Comparison of ENCODE assay signal across 6 cellular contexts in genomic region chr6:32189082-32189741, GRCh38. TPM values are rescaled to one million over a fixed set of nuclear protein-coding genes. Genes with fewer than 3 reads are reported as not detected.
DNase-seq lines count a peak whose midpoint lies in the region; ATAC-seq and TF ChIP-seq lines count a peak whose summit lies in the region.

No MANE protein-coding gene starts in this region.

- peak overlapping the region; percentile 98 for H3K4me3 Mint-ChIP-seq in activated naive CD8-positive, alpha-beta T cell treated with anti-CD3 and anti-CD28 coated beads, Interleukin-2, amount 10 ng/mL, durations not matched to agents 7 days and 5 days
- H3K4me3 Mint-ChIP-seq in mesothelial cell of epicardium, result peak overlapping the region; percentile 86

- TF ChIP-seq CTCF in DND-41 (IDR thresholded peaks at IDR 0.05; ENCODE audit: borderline replicate concordance, extremely low read depth, low read length, poor library complexity, severe bottlenecking) (no peak), mesothelial cell of epicardium (IDR thresholded peaks at IDR 0.05; ENCODE audit: unreplicated experiment) (no peak)

- H3K36me3 Mint-ChIP-seq in activated naive CD8-positive, alpha-beta T cell treated with anti-CD3 and anti-CD28 coated beads, Interleukin-2, amount 10 ng/mL, durations not matched to agents 7 days and 5 days, result peaks cover 50% of the 10 kb centered on the region
- H3K36me3 Mint-ChIP-seq in mesothelial cell of epicardium, result peaks cover 17% of the 10 kb centered on the region

- H3K4me2 ChIP-seq in DND-41 (ENCODE audit: insufficient read depth, low read length), result peak overlapping the region; percentile 93

- peak overlapping the region; percentile 78 for H3K9ac ChIP-seq in DND-41 (ENCODE audit: low read depth, low read length)

- H3K79me2 ChIP-seq in DND-41 (ENCODE audit: insufficient read depth, low read length), result peaks cover 67% of the 10 kb centered on the region

- H3K4me1 ChIP-seq in DND-41 (ENCODE audit: insufficient read depth, low read length), result peaks cover 70% of the 10 kb centered on the region

- H3K27ac ChIP-seq in DND-41 (ENCODE audit: low read length), result peak overlapping the region; percentile 79

- ATAC-seq in DND-41 (ENCODE audit: insufficient read depth, low read depth) (no peak), HG03432 (IDR thresholded peaks at IDR 0.05; ENCODE audit: unreplicated experiment) (no peak)
- ATAC-seq in activated naive CD8-positive, alpha-beta T cell treated with anti-CD3 and anti-CD28 coated beads, Interleukin-2, amount 10 ng/mL, durations not matched to agents 7 days and 5 days (ENCODE audit: low read depth), result no peak

- peak overlapping the region; percentile 6; the same call in 1 of the 2 replicates for H2AFZ ChIP-seq in DND-41 (ENCODE audit: low read depth, low read length)

- POLR2A ChIA-PET in activated naive CD8-positive, alpha-beta T cell treated with anti-CD3 and anti-CD28 coated beads, Interleukin-2, amount 10 ng/mL, durations not matched to agents 7 days and 5 days (lab: Charles Lee), result interaction anchor here (0.8 to 5.7 kb wide), 4 partner anchors 8 to 656 kb away, joined by 3 to 61 read pairs (median 4); no protein-coding TSS in a partner anchor

- peaks cover 38% of the 10 kb centered on the region for H3K4me1 Mint-ChIP-seq in activated naive CD8-positive, alpha-beta T cell treated with anti-CD3 and anti-CD28 coated beads, Interleukin-2, amount 10 ng/mL, durations not matched to agents 7 days and 5 days
- H3K4me1 Mint-ChIP-seq in mesothelial cell of epicardium, result peaks cover 70% of the 10 kb centered on the region

- H3K4me3 ChIP-seq in DND-41 (ENCODE audit: low read depth in 1 of 2, low read length in 2 of 2), result peak overlapping the region; percentile 70 to 86; a peak in 3 of 4 replicates

- DNase-seq in DND-41, result no peak
- DNase-seq in activated naive CD8-positive, alpha-beta T cell treated with anti-CD3 and anti-CD28 coated beads, Interleukin-2, amount 10 ng/mL, durations not matched to agents 7 days and 5 days, result no peak
- DNase-seq in mesothelial cell of epicardium (ENCODE audit: low spot score in 2 of 2, unreplicated experiment in 2 of 2), result no peak
- DNase-seq in DMS79 treated with DMSO at 0.1 percent for 48 hours (lab: John Stamatoyannopoulos, UW), result no peak
- DNase-seq in NCI-H748 treated with DMSO at 0.1 percent for 48 hours (lab: John Stamatoyannopoulos, UW), result no peak

- no peaks in the 10 kb centered on the region for H4K20me1 ChIP-seq in DND-41 (ENCODE audit: insufficient read depth, low read length)

- H3K9me3 ChIP-seq in DND-41 (ENCODE audit: insufficient read depth, low read length, severe bottlenecking), result no peaks in the 10 kb centered on the region

- H3K27me3 Mint-ChIP-seq in activated naive CD8-positive, alpha-beta T cell treated with anti-CD3 and anti-CD28 coated beads, Interleukin-2, amount 10 ng/mL, durations not matched to agents 7 days and 5 days, result no peaks in the 10 kb centered on the region
- no peaks in the 10 kb centered on the region for H3K27me3 Mint-ChIP-seq in mesothelial cell of epicardium (ENCODE audit: low read depth)

- H3K36me3 ChIP-seq in DND-41 (ENCODE audit: insufficient read depth, low read length), result peaks cover 42% of the 10 kb centered on the region

- H3K27ac Mint-ChIP-seq in activated naive CD8-positive, alpha-beta T cell treated with anti-CD3 and anti-CD28 coated beads, Interleukin-2, amount 10 ng/mL, durations not matched to agents 7 days and 5 days, result peak overlapping the region; percentile 97
- peak overlapping the region; percentile 97 for H3K27ac Mint-ChIP-seq in mesothelial cell of epicardium

- H3K9me3 Mint-ChIP-seq in activated naive CD8-positive, alpha-beta T cell treated with anti-CD3 and anti-CD28 coated beads, Interleukin-2, amount 10 ng/mL, durations not matched to agents 7 days and 5 days, result no peaks in the 10 kb centered on the region
- H3K9me3 Mint-ChIP-seq in mesothelial cell of epicardium, result no peaks in the 10 kb centered on the region

- H3K27me3 ChIP-seq in DND-41 (ENCODE audit: insufficient read depth, low read length, poor library complexity), result no peaks in the 10 kb centered on the region

RNA-seq across cellular contexts. Expression of gene PBX2, which starts 0.8 kb away (rescaled TPM):
- total RNA-seq in activated naive CD8-positive, alpha-beta T cell treated with anti-CD3 and anti-CD28 coated beads, Interleukin-2, amount 10 ng/mL, durations not matched to agents 7 days and 5 days, result 100 to 1,000 TPM; 107 to 112 TPM
- 236 to 250 TPM (median 246 TPM) in 3 replicates for total RNA-seq in mesothelial cell of epicardium

RNA-seq across cellular contexts. Expression of gene GPSM3, which starts 3.2 kb away (rescaled TPM):
- 100 to 1,000 TPM; 251 to 260 TPM for total RNA-seq in activated naive CD8-positive, alpha-beta T cell treated with anti-CD3 and anti-CD28 coated beads, Interleukin-2, amount 10 ng/mL, durations not matched to agents 7 days and 5 days
- 7.6 to 10.1 TPM (median 8.6 TPM) in 3 replicates for total RNA-seq in mesothelial cell of epicardium

RNA-seq across cellular contexts. Expression of gene AGER, which starts 5.2 kb away (rescaled TPM):
- total RNA-seq in activated naive CD8-positive, alpha-beta T cell treated with anti-CD3 and anti-CD28 coated beads, Interleukin-2, amount 10 ng/mL, durations not matched to agents 7 days and 5 days, result 10 to 100 TPM; 47.4 to 52.3 TPM
- total RNA-seq in mesothelial cell of epicardium, result 23.7 to 28.1 TPM (median 27.5 TPM) in 3 replicates

RNA-seq across cellular contexts. Expression of gene RNF5, which starts 11.0 kb away (rescaled TPM):
- total RNA-seq in activated naive CD8-positive, alpha-beta T cell treated with anti-CD3 and anti-CD28 coated beads, Interleukin-2, amount 10 ng/mL, durations not matched to agents 7 days and 5 days, result 10 to 100 TPM; 44.5 to 49.5 TPM
- total RNA-seq in mesothelial cell of epicardium, result 60.7 to 62.8 TPM (median 62.1 TPM) in 3 replicates

RNA-seq across cellular contexts. Expression of gene AGPAT1, which starts 13.3 kb away (rescaled TPM):
- total RNA-seq in activated naive CD8-positive, alpha-beta T cell treated with anti-CD3 and anti-CD28 coated beads, Interleukin-2, amount 10 ng/mL, durations not matched to agents 7 days and 5 days, result 10 to 100 TPM; 38.1 to 40.8 TPM
- 63.2 to 69.0 TPM (median 64.6 TPM) in 3 replicates for total RNA-seq in mesothelial cell of epicardium

Comparison
In these comparisons a context has a peak if more than half of its experiments do, and no peak if none do; other contexts are left out.
1. RNA of gene GPSM3, which starts 3.2 kb away (total RNA-seq): 251 to 260 TPM in activated naive CD8-positive, alpha-beta T cell treated with anti-CD3 and anti-CD28 coated beads, Interleukin-2, amount 10 ng/mL, durations not matched to agents 7 days and 5 days; 7.6 to 10.1 TPM in mesothelial cell of epicardium; every median in the first group is over 10 times any median in the second.